Comparison of ENCODE assay signal across 10 cellular contexts in the genomic region with DNA sequence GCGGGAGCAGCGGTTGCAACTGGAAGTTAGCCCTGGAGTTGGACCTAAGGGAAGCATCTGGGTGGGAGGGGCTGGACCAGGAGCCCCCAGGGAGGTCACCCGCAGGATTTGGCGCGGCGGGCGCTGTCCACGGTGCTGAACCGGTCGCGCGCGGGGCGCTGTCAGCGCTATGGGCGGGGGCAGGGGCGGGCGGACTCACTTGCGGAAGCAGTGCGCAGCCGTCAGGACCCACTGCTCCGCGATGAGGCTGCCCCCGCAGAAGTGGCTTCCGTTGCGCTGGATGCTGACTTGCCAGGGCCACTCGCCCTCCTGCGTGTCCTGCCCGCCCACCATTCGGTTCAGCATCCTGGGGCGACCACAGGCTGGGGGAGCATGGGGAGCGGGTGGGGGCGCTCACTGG. TPM values are rescaled to one million over a fixed set of nuclear protein-coding genes. Genes with fewer than 3 reads are reported as not detected.
A peak's percentile ranks its signal among the peaks of the same experiment; 100 is the strongest.
DNase-seq lines count a peak whose midpoint lies in the region; ATAC-seq, FAIRE-seq and TF ChIP-seq lines count a peak whose summit lies in the region.
"Had no signal": no experiment of that assay in that cellular context is flagged by ENCODE, and none has a peak within 500 bp of the region (broad histone marks: within the 10 kb centered on the region; RNA-seq: fewer than 3 reads in every experiment).

No MANE protein-coding gene starts in this region.

- H3K4me3 ChIP-seq in GM23248 (no peak overlapping the region), K562 (no peak overlapping the region; the same call in 1 of the 2 replicates)
- H3K4me3 ChIP-seq: tibial artery had no signal

- no peak for TF ChIP-seq EP300 in K562 (IDR thresholded peaks at IDR 0.05; ENCODE audit: low read length)

- CTCF ChIA-PET in K562 (lab: Yijun Ruan, JAX; ENCODE audit: low intra/inter-chr PET ratio), result no interaction called here

- H3K9me1 ChIP-seq in K562 (ENCODE audit: control insufficient read depth, insufficient read depth, low read length), result no peaks in the 10 kb centered on the region

- in situ Hi-C loops in GM23248 (cut with MboI) (no loop called here), K562 (cut with MboI) (no loop called here)

- no peak overlapping the region for H3K27ac ChIP-seq in GM23248
- no peak overlapping the region for H3K27ac ChIP-seq in K562 (ENCODE audit: extremely low read depth, low read depth, low read length)
- H3K27ac ChIP-seq: tibial artery had no signal

- 3 to 21% methylated on average over 19 to 25 of the region's 33 CpGs for WGBS in GM23248 (ENCODE audit: low coverage in 1 of 2, low lambda C conversion rate in 2 of 2, missing lambda C conversion rate in 2 of 2), 2 experiments
- WGBS in K562 (ENCODE audit: insufficient coverage, low coverage, missing lambda C conversion rate), result 5% methylated on average over 10 of the region's 33 CpGs

- FAIRE-seq in K562 (lab: Jason Lieb, UNC), result peak; percentile 55

- intact Hi-C loops in K562 (cut with micrococcal nuclease), result no loop called here

- H3K9me3 ChIP-seq in GM23248 (ENCODE audit: low read depth), result no peaks in the 10 kb centered on the region
- no peaks in the 10 kb centered on the region for H3K9me3 ChIP-seq in K562 (replicated peaks; ENCODE audit: control insufficient read depth, insufficient read depth, low read depth, low read length)
- H3K9me3 ChIP-seq: tibial artery had no signal

- H3K4me2 ChIP-seq in GM23248 (ENCODE audit: unreplicated experiment), result no peak overlapping the region
- H3K4me2 ChIP-seq in K562 (ENCODE audit: insufficient read depth, low read length), result peak overlapping the region; percentile 24; the same call in 1 of the 2 replicates

- H2AFZ ChIP-seq in GM23248, result no peak overlapping the region
- H2AFZ ChIP-seq in K562 (ENCODE audit: low read depth, low read length), result no peak overlapping the region

- no peak for TF ChIP-seq CTCF in K562 (IDR thresholded peaks at IDR 0.05 in 2 of 3, conservative IDR thresholded peaks at IDR 0.05 in 1 of 3; ENCODE audit: insufficient read depth in 2 of 3, low read depth in 1 of 3, low read length in 3 of 3)

- H3K9ac ChIP-seq in GM23248 (no peak overlapping the region), K562 (ENCODE audit: insufficient read depth in 1 of 2, low read depth in 2 of 2, low read length in 2 of 2) (no peak overlapping the region; a peak in 1 of 4 replicates)

- ATAC-seq in K562 (peak; percentile 88), GM21786 (IDR thresholded peaks at IDR 0.05; ENCODE audit: unreplicated experiment) (no peak)
- ATAC-seq: Panc1 had no signal

- TF ChIP-seq RAD21 in K562 (CRISPR knock-in tag; conservative IDR thresholded peaks at IDR 0.05 in 1 of 2, IDR thresholded peaks at IDR 0.05 in 1 of 2), result no peak

- H3K36me3 ChIP-seq in GM23248 (ENCODE audit: low read depth) (no peaks in the 10 kb centered on the region), K562 (ENCODE audit: control insufficient read depth, insufficient read depth, low read length) (no peaks in the 10 kb centered on the region)
- H3K36me3 ChIP-seq: tibial artery had no signal

- DNase-seq in GM23248 (peak; percentile 67), UCSD-AML1 (lab: John Stamatoyannopoulos, UW; ENCODE audit: unreplicated experiment) (peak; percentile 86), K562 (ENCODE audit: extremely low read depth in 1 of 4, low spot score in 3 of 4) (peak; percentile 80 to 93 (median 87)), kidney tubule cell (ENCODE audit: low spot score) (peak; percentile 47), NCI-H2171 (lab: John Stamatoyannopoulos, UW) (no peak), NCI-H2081 (lab: John Stamatoyannopoulos, UW) (no peak)
- peak; percentile 53 to 74 (median 68) for DNase-seq in stimulated activated CD4-positive, alpha-beta T cell treated with anti-CD3 and anti-CD28 coated beads, TNF-alpha, amount 100 ng/mL, for 4 hours (ENCODE audit: low read depth in 3 of 3)

- H4K20me1 ChIP-seq in GM23248 (ENCODE audit: insufficient read depth) (no peaks in the 10 kb centered on the region), K562 (replicated peaks; ENCODE audit: control insufficient read depth, insufficient read depth, low read length) (peaks cover 4% of the 10 kb centered on the region; the same call in 1 of the 2 replicates)

- H3K27me3 ChIP-seq in GM23248 (replicated peaks; ENCODE audit: insufficient read depth) (no peaks in the 10 kb centered on the region), K562 (ENCODE audit: control insufficient read depth in 2 of 2, insufficient read depth in 2 of 2, low read length in 2 of 2) (peaks cover 19 to 35% of the 10 kb centered on the region in 2 experiments; a peak in 4 of 5 replicates)

- no TSS peak for BruUV-seq in K562 (replicated peaks; lab: Mats Ljungman, UMichigan)

- H3K9me2 ChIP-seq in GM23248 (ENCODE audit: insufficient read depth), result no peaks in the 10 kb centered on the region

- H3K4me1 ChIP-seq in GM23248 (ENCODE audit: insufficient read depth) (no peaks in the 10 kb centered on the region), K562 (replicated peaks in 1 of 2; ENCODE audit: control insufficient read depth in 2 of 2, insufficient read depth in 2 of 2, low read length in 2 of 2) (peaks cover 0 to 75% of the 10 kb centered on the region in 2 experiments; a peak in 2 of 5 replicates)

- H3F3A ChIP-seq in GM23248 (ENCODE audit: insufficient read depth), result no peaks in the 10 kb centered on the region

- TF ChIP-seq POLR2A in K562 (conservative IDR thresholded peaks at IDR 0.05), result no peak

- H3K79me2 ChIP-seq in GM23248 (ENCODE audit: insufficient read depth), result no peaks in the 10 kb centered on the region
- H3K79me2 ChIP-seq in K562 (ENCODE audit: control insufficient read depth, insufficient read depth, low read length), result no peaks in the 10 kb centered on the region

- POLR2A ChIA-PET in K562 (lab: Yijun Ruan, JAX), result no interaction called here

RNA-seq across cellular contexts. Expression of gene PRSS27, which starts 4.5 kb away (rescaled TPM):
- total RNA-seq in GM23248 (2014; rRNA removed; shearing (Covaris generic)), result 0.76 TPM in 1 of 2 replicates, not detected in the other
- 0.68 and 0.80 TPM in 2 replicates for polyA plus RNA-seq in GM23248 (2016; fragmentation: Nextera tagmentation; extraction: Ambion mirVana)
- 0.83 and 2.0 TPM in 2 replicates for total RNA-seq in K562 (2011; cell fraction: chromatin; rRNA removed; ENCODE audit: low replicate concordance)
- total RNA-seq in K562 (2011; cell fraction: nucleolus; rRNA removed), result 1.6 and 2.0 TPM in 2 replicates
- 1.4 and 1.5 TPM in 2 replicates for total RNA-seq in K562 (2011; cell fraction: nucleoplasm; rRNA removed)
- total RNA-seq in K562 (2014; rRNA removed), result 0.09 and 0.29 TPM in 2 replicates
- total RNA-seq in K562 (2014; rRNA removed; fragmentation: Illumina TruSeq; extraction: Trizol), result not detected in 2 replicates
- 0.15 and 0.18 TPM in 2 replicates for total RNA-seq in K562 (2015; rRNA removed; fragmentation: Illumina TruSeq; extraction: Trizol)
- total RNA-seq in K562 (2021), result 0.16 and 0.20 TPM in 2 replicates
- polyA plus RNA-seq in K562 (2011; rRNA removed), result 0.20 TPM in 2 replicates
- polyA plus RNA-seq in K562 (2011; cell fraction: cytosol; rRNA removed), result 0.19 and 0.86 TPM in 2 replicates
- 0.65 and 0.77 TPM in 2 replicates for polyA plus RNA-seq in K562 (2011; cell fraction: nucleus; rRNA removed)
- polyA plus RNA-seq in K562 (2012), result 0.26 and 1.3 TPM in 2 replicates
- polyA plus RNA-seq in K562 (2014; fragmentation: Illumina TruSeq; extraction: Trizol), result 0.11 TPM in 1 of 2 replicates, not detected in the other
- not detected for polyA plus RNA-seq in K562 (2014; fragmentation: Nextera tagmentation; extraction: Ambion mirVana)
- polyA plus RNA-seq in K562 (2014; rRNA removed), result 0.22 TPM in 1 of 2 replicates, not detected in the other
- polyA minus RNA-seq in K562 (2011; rRNA and poly(A)+ RNA removed), result 0.07 and 0.15 TPM in 2 replicates
- polyA minus RNA-seq in K562 (2011; cell fraction: cytosol; rRNA and poly(A)+ RNA removed), result not detected in 2 replicates
- polyA minus RNA-seq in K562 (2011; cell fraction: nucleus; rRNA and poly(A)+ RNA removed), result 0.44 and 0.67 TPM in 2 replicates

RNA-seq across cellular contexts. Expression of gene KCTD5, which starts 33.2 kb away (rescaled TPM):
- total RNA-seq in GM23248 (2014; rRNA removed; shearing (Covaris generic)), result 28.1 and 38.3 TPM in 2 replicates
- polyA plus RNA-seq in GM23248 (2016; fragmentation: Nextera tagmentation; extraction: Ambion mirVana) (33.2 and 33.6 TPM in 2 replicates), K562 (2011; rRNA removed) (36.1 and 37.5 TPM in 2 replicates), K562 (2014; fragmentation: Illumina TruSeq; extraction: Trizol) (31.2 and 39.2 TPM in 2 replicates), K562 (2014; fragmentation: Nextera tagmentation; extraction: Ambion mirVana) (1 to 10 TPM in 1 of 2 experiments, under 1 TPM in 1; 0.73 to 1.6 TPM), K562 (2014; rRNA removed) (58.0 and 58.3 TPM in 2 replicates)
- 43.6 and 59.1 TPM in 2 replicates for total RNA-seq in K562 (2011; cell fraction: chromatin; rRNA removed; ENCODE audit: low replicate concordance)
- 40.1 and 50.7 TPM in 2 replicates for total RNA-seq in K562 (2011; cell fraction: nucleolus; rRNA removed)
- 31.7 and 32.9 TPM in 2 replicates for total RNA-seq in K562 (2011; cell fraction: nucleoplasm; rRNA removed)
- total RNA-seq in K562 (2014; rRNA removed) (34.5 and 48.7 TPM in 2 replicates), K562 (2014; rRNA removed; fragmentation: Illumina TruSeq; extraction: Trizol) (15.4 and 17.2 TPM in 2 replicates), K562 (2015; rRNA removed; fragmentation: Illumina TruSeq; extraction: Trizol) (30.9 and 32.3 TPM in 2 replicates), K562 (2021) (39.0 and 40.0 TPM in 2 replicates)
- polyA plus RNA-seq in K562 (2011; cell fraction: cytosol; rRNA removed), result 49.9 and 152 TPM in 2 replicates
- polyA plus RNA-seq in K562 (2011; cell fraction: nucleus; rRNA removed), result 19.7 and 24.6 TPM in 2 replicates
- 27.5 and 34.3 TPM in 2 replicates for polyA plus RNA-seq in K562 (2012)
- 17.2 and 25.7 TPM in 2 replicates for polyA minus RNA-seq in K562 (2011; rRNA and poly(A)+ RNA removed)
- 17.5 and 19.7 TPM in 2 replicates for polyA minus RNA-seq in K562 (2011; cell fraction: cytosol; rRNA and poly(A)+ RNA removed)
- polyA minus RNA-seq in K562 (2011; cell fraction: nucleus; rRNA and poly(A)+ RNA removed), result 18.7 and 23.8 TPM in 2 replicates

RNA-seq across cellular contexts. Expression of gene SRRM2, which starts 36.9 kb away (rescaled TPM):
- 42.6 and 53.6 TPM in 2 replicates for total RNA-seq in GM23248 (2014; rRNA removed; shearing (Covaris generic))
- polyA plus RNA-seq in GM23248 (2016; fragmentation: Nextera tagmentation; extraction: Ambion mirVana) (173 and 202 TPM in 2 replicates), K562 (2011; rRNA removed) (82.5 and 179 TPM in 2 replicates), K562 (2014; fragmentation: Illumina TruSeq; extraction: Trizol) (517 and 558 TPM in 2 replicates), K562 (2014; fragmentation: Nextera tagmentation; extraction: Ambion mirVana) (10 to 100 TPM; 26.7 to 27.6 TPM), K562 (2014; rRNA removed) (463 and 563 TPM in 2 replicates)
- 1,596 and 1,670 TPM in 2 replicates for total RNA-seq in K562 (2011; cell fraction: chromatin; rRNA removed; ENCODE audit: low replicate concordance)
- total RNA-seq in K562 (2011; cell fraction: nucleolus; rRNA removed), result 1,139 and 1,167 TPM in 2 replicates
- 1,487 and 2,488 TPM in 2 replicates for total RNA-seq in K562 (2011; cell fraction: nucleoplasm; rRNA removed)
- total RNA-seq in K562 (2014; rRNA removed) (81.1 and 85.3 TPM in 2 replicates), K562 (2014; rRNA removed; fragmentation: Illumina TruSeq; extraction: Trizol) (79.2 and 79.9 TPM in 2 replicates), K562 (2015; rRNA removed; fragmentation: Illumina TruSeq; extraction: Trizol) (70.6 and 91.2 TPM in 2 replicates), K562 (2021) (413 and 466 TPM in 2 replicates)
- 102 and 119 TPM in 2 replicates for polyA plus RNA-seq in K562 (2011; cell fraction: cytosol; rRNA removed)
- 1,748 and 2,419 TPM in 2 replicates for polyA plus RNA-seq in K562 (2011; cell fraction: nucleus; rRNA removed)
- polyA plus RNA-seq in K562 (2012), result 391 and 584 TPM in 2 replicates
- 72.4 and 72.8 TPM in 2 replicates for polyA minus RNA-seq in K562 (2011; rRNA and poly(A)+ RNA removed)
- 155 and 244 TPM in 2 replicates for polyA minus RNA-seq in K562 (2011; cell fraction: cytosol; rRNA and poly(A)+ RNA removed)
- polyA minus RNA-seq in K562 (2011; cell fraction: nucleus; rRNA and poly(A)+ RNA removed), result 233 and 249 TPM in 2 replicates

Comparison
In these comparisons a context has a peak if more than half of its experiments do, and no peak if none do; other contexts are left out.
1. DNase-seq: peak in GM23248 (single experiment), UCSD-AML1 (single experiment), K562 (4 of 4), kidney tubule cell (single experiment) and stimulated activated CD4-positive, alpha-beta T cell treated with anti-CD3 and anti-CD28 coated beads, TNF-alpha, amount 100 ng/mL, for 4 hours (3 of 3); none in NCI-H2171 (single experiment) and NCI-H2081 (0 of 2).